ENCODE assay signal across 8 cellular contexts in genomic region chr3:158109295-158109803, GRCh38. TPM values are rescaled to one million over a fixed set of nuclear protein-coding genes. Genes with fewer than 3 reads are reported as not detected.
DNase-seq lines count a peak whose midpoint lies in the region; ATAC-seq and TF ChIP-seq lines count a peak whose summit lies in the region.

No MANE protein-coding gene starts in this region.

- H3K36me3 Mint-ChIP-seq in stimulated activated effector memory CD8-positive, alpha-beta T cell treated with anti-CD3 and anti-CD28 coated beads, Interleukin-12 subunit alpha, Interleukin-12 subunit beta, amount 100 ng/mL, for 72 hours: peaks cover 11% of the 10 kb centered on the region

- H3K9me3 Mint-ChIP-seq in stimulated activated effector memory CD8-positive, alpha-beta T cell treated with anti-CD3 and anti-CD28 coated beads, Interleukin-12 subunit alpha, Interleukin-12 subunit beta, amount 100 ng/mL, for 72 hours: peaks cover 2% of the 10 kb centered on the region

- peak; percentile 4 for DNase-seq in AG10803 (ENCODE audit: low read depth)
- DNase-seq in SK-N-MC (ENCODE audit: low read depth, low spot score): no peak
- no peak for DNase-seq in heart right ventricle
- DNase-seq in stimulated activated effector memory CD8-positive, alpha-beta T cell treated with anti-CD3 and anti-CD28 coated beads, Interleukin-12 subunit alpha, Interleukin-12 subunit beta, amount 100 ng/mL, for 72 hours (ENCODE audit: low spot score in 2 of 2): no peak
- no peak for DNase-seq in activated effector memory CD4-positive, alpha-beta T cell treated with Interleukin-2 at 50 U/mL for 16 hours
- no peak for DNase-seq in GM20000 (ENCODE audit: low spot score)
- DNase-seq in HuH-7 (ENCODE audit: low spot score): no peak

- H3K4me3 Mint-ChIP-seq in stimulated activated effector memory CD8-positive, alpha-beta T cell treated with anti-CD3 and anti-CD28 coated beads, Interleukin-12 subunit alpha, Interleukin-12 subunit beta, amount 100 ng/mL, for 72 hours: peak overlapping the region; percentile 98

- H3K27me3 ChIP-seq in heart right ventricle: peaks cover 20 to 55% (median 49%) of the 10 kb centered on the region in 7 donors

- WGBS in heart right ventricle, 2 donors: 4 to 10% methylated on average over 9 of the region's 9 CpGs

- ATAC-seq in GM21528 (IDR thresholded peaks at IDR 0.05; ENCODE audit: low FRiP score, unreplicated experiment) (peak; percentile 15), heart right ventricle (no peak)
- peak; percentile 1 for ATAC-seq in stimulated activated effector memory CD8-positive, alpha-beta T cell treated with anti-CD3 and anti-CD28 coated beads, Interleukin-12 subunit alpha, Interleukin-12 subunit beta, amount 100 ng/mL, for 72 hours

- peaks cover 59% of the 10 kb centered on the region for H3K4me1 Mint-ChIP-seq in stimulated activated effector memory CD8-positive, alpha-beta T cell treated with anti-CD3 and anti-CD28 coated beads, Interleukin-12 subunit alpha, Interleukin-12 subunit beta, amount 100 ng/mL, for 72 hours

- intact Hi-C loops in heart right ventricle (cut with DNase I): no loop called here

- peak overlapping the region; percentile 91 for H3K27ac Mint-ChIP-seq in stimulated activated effector memory CD8-positive, alpha-beta T cell treated with anti-CD3 and anti-CD28 coated beads, Interleukin-12 subunit alpha, Interleukin-12 subunit beta, amount 100 ng/mL, for 72 hours

- peaks cover 11% of the 10 kb centered on the region; the same call in 1 of the 2 replicates for H3K36me3 ChIP-seq in SK-N-MC (ENCODE audit: insufficient read depth, low read length)
- no peaks in the 10 kb centered on the region for H3K36me3 ChIP-seq in heart right ventricle

- H3K9me3 ChIP-seq in SK-N-MC (ENCODE audit: low read depth, low read length) (no peaks in the 10 kb centered on the region), heart right ventricle (peaks cover 0 to 14% (median 0%) of the 10 kb centered on the region in 11 donors)

- H3K4me3 ChIP-seq in AG10803 (ENCODE audit: low read length) (peak overlapping the region; percentile 91), SK-N-MC (peak overlapping the region; percentile 97), heart right ventricle (peak overlapping the region; percentile 63 to 97 (median 84))

- H3K9ac ChIP-seq in SK-N-MC (ENCODE audit: insufficient read length): peak overlapping the region; percentile 91

- peaks cover 0 to 59% (median 29%) of the 10 kb centered on the region in 9 donors for H3K4me1 ChIP-seq in heart right ventricle

- TF ChIP-seq CTCF in AG10803 (conservative IDR thresholded peaks at IDR 0.05; ENCODE audit: low read length) (no peak), heart right ventricle (IDR thresholded peaks at IDR 0.05) (no peak), GM20000 (IDR thresholded peaks at IDR 0.05; ENCODE audit: extremely low read depth, missing control alignments) (no peak)

- peak overlapping the region; percentile 83 for H3K27ac ChIP-seq in SK-N-MC
- peak overlapping the region in 6 of 10 donors; percentile 49 to 86 (median 76) for H3K27ac ChIP-seq in heart right ventricle

RNA-seq across cellular contexts. Expression of gene RSRC1, which starts 0.5 kb away (rescaled TPM):
- 10 to 100 TPM; 19.8 to 27.6 (median 21.9) TPM for total RNA-seq in heart right ventricle
- polyA plus RNA-seq in heart right ventricle: 10 to 100 TPM; 12.6 to 13.8 TPM

RNA-seq across cellular contexts. Expression of gene SHOX2, which starts 3.1 kb away (rescaled TPM):
- total RNA-seq in heart right ventricle: under 1 TPM in 7 of 10 donors, not detected in 3; 0.28 to 1.00 (median 0.49) TPM
- polyA plus RNA-seq in heart right ventricle: under 1 TPM; 0.14 to 0.22 TPM

Comparison
In these comparisons a context has a peak if more than half of its experiments do, and no peak if none do; other contexts are left out.
1. ATAC-seq: peak in GM21528 (single experiment) and stimulated activated effector memory CD8-positive, alpha-beta T cell treated with anti-CD3 and anti-CD28 coated beads, Interleukin-12 subunit alpha, Interleukin-12 subunit beta, amount 100 ng/mL, for 72 hours (single experiment); none in heart right ventricle (0 of 8).
2. Peak in every context shown above with its lines, with median percentiles within 50 percentile points of each other: H3K4me3 ChIP-seq.